21 cellular contexts compared by ENCODE assay signal in genomic region chr2:624096-624495, GRCh38. TPM values are rescaled to one million over a fixed set of nuclear protein-coding genes. Genes with fewer than 3 reads are reported as not detected.
DNase-seq lines count a peak whose midpoint lies in the region; ATAC-seq, FAIRE-seq and TF ChIP-seq lines count a peak whose summit lies in the region.
"Had no signal": no experiment of that assay in that cellular context is flagged by ENCODE, and none has a peak within 500 bp of the region (broad histone marks: within the 10 kb centered on the region; RNA-seq: fewer than 3 reads in every experiment).

No MANE protein-coding gene starts in this region.

- no peaks in the 10 kb centered on the region for H3K9me3 Mint-ChIP-seq in activated CD8-positive, alpha-beta T cell treated with anti-CD3 and anti-CD28 coated beads, Interleukin-2, amount 10 ng/mL, durations not matched to agents 7 days and 5 days (ENCODE audit: insufficient read depth)
- no peaks in the 10 kb centered on the region for H3K9me3 Mint-ChIP-seq in activated CD8-positive, alpha-beta T cell treated with anti-CD3 and anti-CD28 coated beads for 36 hours
- no peaks in the 10 kb centered on the region for H3K9me3 Mint-ChIP-seq in endodermal cell
- H3K9me3 Mint-ChIP-seq: CD4-positive, alpha-beta memory T cell; GM23338; IgD-negative memory B cell had no signal

- no peak overlapping the region for H3K9ac ChIP-seq in endodermal cell (ENCODE audit: extremely low read depth, low read length, poor library complexity, severe bottlenecking)
- H3K9ac ChIP-seq: BLaER1 had no signal

- H3K36me3 Mint-ChIP-seq in activated CD8-positive, alpha-beta T cell treated with anti-CD3 and anti-CD28 coated beads, Interleukin-2, amount 10 ng/mL, durations not matched to agents 7 days and 5 days (ENCODE audit: low read depth): no peaks in the 10 kb centered on the region
- H3K36me3 Mint-ChIP-seq in activated CD8-positive, alpha-beta T cell treated with anti-CD3 and anti-CD28 coated beads for 36 hours (ENCODE audit: low read depth): no peaks in the 10 kb centered on the region
- no peaks in the 10 kb centered on the region for H3K36me3 Mint-ChIP-seq in endodermal cell (ENCODE audit: low read depth)
- H3K36me3 Mint-ChIP-seq: CD14-positive monocyte; CD4-positive, alpha-beta memory T cell had no signal

- no peaks in the 10 kb centered on the region for H3K4me1 Mint-ChIP-seq in activated CD8-positive, alpha-beta T cell treated with anti-CD3 and anti-CD28 coated beads, Interleukin-2, amount 10 ng/mL, durations not matched to agents 7 days and 5 days (ENCODE audit: low read depth)
- no peaks in the 10 kb centered on the region for H3K4me1 Mint-ChIP-seq in activated CD8-positive, alpha-beta T cell treated with anti-CD3 and anti-CD28 coated beads for 36 hours (ENCODE audit: low read depth)
- H3K4me1 Mint-ChIP-seq in endodermal cell: no peaks in the 10 kb centered on the region
- H3K4me1 Mint-ChIP-seq: CD14-positive monocyte; CD4-positive, alpha-beta memory T cell had no signal

- no peak for ATAC-seq in activated CD8-positive, alpha-beta T cell treated with anti-CD3 and anti-CD28 coated beads, Interleukin-2, amount 10 ng/mL, durations not matched to agents 7 days and 5 days
- ATAC-seq in activated CD8-positive, alpha-beta T cell treated with anti-CD3 and anti-CD28 coated beads for 36 hours: no peak
- ATAC-seq in stimulated activated naive CD8-positive, alpha-beta T cell treated with anti-CD3 and anti-CD28 coated beads, Interleukin-15, Interleukin-2, amounts not matched to agents 100 U/mL and 50 U/mL, for 24 hours: no peak
- ATAC-seq: A549, GM23338, HCT116, HepG2 had no signal

- H3K4me1 ChIP-seq in endodermal cell (ENCODE audit: control insufficient read depth, insufficient read depth, low read length): no peaks in the 10 kb centered on the region
- H3K4me1 ChIP-seq in tibial nerve: no peaks in the 10 kb centered on the region
- H3K4me1 ChIP-seq: A549, BLaER1 had no signal

- no peak for TF ChIP-seq EP300 in tibial nerve (IDR thresholded peaks at IDR 0.05)

- H3K9me3 ChIP-seq in endodermal cell (ENCODE audit: control insufficient read depth, low read length) (no peaks in the 10 kb centered on the region), tibial nerve (peaks cover 0 to 11% (median 0%) of the 10 kb centered on the region in 4 donors)

- intact Hi-C loops in activated CD8-positive, alpha-beta T cell treated with anti-CD3 and anti-CD28 coated beads for 36 hours (cut with micrococcal nuclease): no loop called here

- no peak overlapping the region for H3K4me3 Mint-ChIP-seq in activated CD8-positive, alpha-beta T cell treated with anti-CD3 and anti-CD28 coated beads, Interleukin-2, amount 10 ng/mL, durations not matched to agents 7 days and 5 days
- no peak overlapping the region for H3K4me3 Mint-ChIP-seq in activated CD8-positive, alpha-beta T cell treated with anti-CD3 and anti-CD28 coated beads for 36 hours
- H3K4me3 Mint-ChIP-seq in endodermal cell: no peak overlapping the region
- H3K4me3 Mint-ChIP-seq: CD14-positive monocyte; CD4-positive, alpha-beta memory T cell; GM23338; HFFc6; IgD-negative memory B cell had no signal

- no peaks in the 10 kb centered on the region for H3K36me3 ChIP-seq in endodermal cell (ENCODE audit: control insufficient read depth, insufficient read depth, low read length)
- no peaks in the 10 kb centered on the region for H3K36me3 ChIP-seq in tibial nerve
- H3K36me3 ChIP-seq: BLaER1 had no signal

- H3K27ac ChIP-seq in endodermal cell (ENCODE audit: low read depth, low read length): no peak overlapping the region
- no peak overlapping the region for H3K27ac ChIP-seq in tibial nerve
- H3K27ac ChIP-seq: 22Rv1, A549, BLaER1 had no signal

- TF ChIP-seq CTCF in activated CD8-positive, alpha-beta T cell treated with anti-CD3 and anti-CD28 coated beads for 36 hours (IDR thresholded peaks at IDR 0.05): no peak
- no peak for TF ChIP-seq CTCF in endodermal cell (conservative IDR thresholded peaks at IDR 0.05)
- TF ChIP-seq CTCF in tibial nerve (IDR thresholded peaks at IDR 0.05): no peak

- CTCF ChIA-PET in activated CD8-positive, alpha-beta T cell treated with anti-CD3 and anti-CD28 coated beads, Interleukin-2, amount 10 ng/mL, durations not matched to agents 7 days and 5 days (lab: Charles Lee): no interaction called here
- CTCF ChIA-PET in activated CD8-positive, alpha-beta T cell treated with anti-CD3 and anti-CD28 coated beads for 36 hours (lab: Charles Lee): interaction anchor here (1.1 kb wide), 1 partner anchor 216 kb away, joined by 3 read pairs; no protein-coding TSS in a partner anchor

- WGBS in endodermal cell (ENCODE audit: insufficient coverage in 1 of 2, insufficient read length in 1 of 2), 2 experiments: 84 to 100% methylated on average over 1 to 10 of the region's 10 CpGs
- 84 to 85% methylated on average over 10 of the region's 10 CpGs for WGBS in tibial nerve, 2 donors

- TF ChIP-seq POLR2A in tibial nerve (IDR thresholded peaks at IDR 0.05): no peak
- TF ChIP-seq POLR2A in H54 (IDR thresholded peaks at IDR 0.05; ENCODE audit: low read depth, low read length): no peak

- H3K27me3 Mint-ChIP-seq in activated CD8-positive, alpha-beta T cell treated with anti-CD3 and anti-CD28 coated beads, Interleukin-2, amount 10 ng/mL, durations not matched to agents 7 days and 5 days (ENCODE audit: low read depth): no peaks in the 10 kb centered on the region
- peaks cover 5% of the 10 kb centered on the region for H3K27me3 Mint-ChIP-seq in activated CD8-positive, alpha-beta T cell treated with anti-CD3 and anti-CD28 coated beads for 36 hours
- no peaks in the 10 kb centered on the region for H3K27me3 Mint-ChIP-seq in endodermal cell (ENCODE audit: insufficient read depth)

- H3K27me3 ChIP-seq in endodermal cell (ENCODE audit: control insufficient read depth, insufficient read depth, low read length, poor library complexity, severe bottlenecking) (no peaks in the 10 kb centered on the region), tibial nerve (no peaks in the 10 kb centered on the region)
- H3K27me3 ChIP-seq: BLaER1 had no signal

- no peak for FAIRE-seq in H54 (lab: Jason Lieb, UNC)
- FAIRE-seq: A549, HepG2 had no signal

- peak; percentile 17 for DNase-seq in activated CD8-positive, alpha-beta T cell treated with anti-CD3 and anti-CD28 coated beads, Interleukin-2, amount 10 ng/mL, durations not matched to agents 7 days and 5 days
- no peak for DNase-seq in activated CD8-positive, alpha-beta T cell treated with anti-CD3 and anti-CD28 coated beads for 36 hours
- DNase-seq in endodermal cell (peak; percentile 20), mucosa of gallbladder (ENCODE audit: low spot score) (peak; percentile 7), tibial nerve (ENCODE audit: low spot score in 2 of 2) (no peak), H54 (ENCODE audit: insufficient read length, low spot score) (no peak)
- no peak for DNase-seq in stimulated activated naive CD8-positive, alpha-beta T cell treated with anti-CD3 and anti-CD28 coated beads, Interleukin-15, Interleukin-2, amounts not matched to agents 100 U/mL and 50 U/mL, for 24 hours
- DNase-seq: CD4-positive, alpha-beta memory T cell; DMS153; DMS79; GDM1; H7; HFFc6 had no signal

- H3K27ac Mint-ChIP-seq in activated CD8-positive, alpha-beta T cell treated with anti-CD3 and anti-CD28 coated beads, Interleukin-2, amount 10 ng/mL, durations not matched to agents 7 days and 5 days: no peak overlapping the region
- no peak overlapping the region for H3K27ac Mint-ChIP-seq in activated CD8-positive, alpha-beta T cell treated with anti-CD3 and anti-CD28 coated beads for 36 hours
- no peak overlapping the region for H3K27ac Mint-ChIP-seq in endodermal cell
- H3K27ac Mint-ChIP-seq: CD14-positive monocyte; CD4-positive, alpha-beta memory T cell; GM23338; HFFc6; IgD-negative memory B cell had no signal

- POLR2A ChIA-PET in activated CD8-positive, alpha-beta T cell treated with anti-CD3 and anti-CD28 coated beads, Interleukin-2, amount 10 ng/mL, durations not matched to agents 7 days and 5 days (lab: Charles Lee): no interaction called here
- POLR2A ChIA-PET in activated CD8-positive, alpha-beta T cell treated with anti-CD3 and anti-CD28 coated beads for 36 hours (lab: Charles Lee): no interaction called here

- H3K4me3 ChIP-seq in endodermal cell (ENCODE audit: low read length): no peak overlapping the region
- H3K4me3 ChIP-seq in tibial nerve: no peak overlapping the region
- H3K4me3 ChIP-seq: A549, BLaER1, GM23338 had no signal

RNA-seq across cellular contexts. Expression of gene TMEM18, which starts 53.1 kb away (rescaled TPM):
- 10 to 100 TPM; 31.1 to 32.0 TPM for total RNA-seq in activated CD8-positive, alpha-beta T cell treated with anti-CD3 and anti-CD28 coated beads, Interleukin-2, amount 10 ng/mL, durations not matched to agents 7 days and 5 days
- total RNA-seq in activated CD8-positive, alpha-beta T cell treated with anti-CD3 and anti-CD28 coated beads for 36 hours: 10 to 100 TPM; 34.0 to 34.6 TPM
- total RNA-seq in endodermal cell (10 to 100 TPM; 19.9 to 20.1 TPM), mucosa of gallbladder (18.6 TPM), tibial nerve (10 to 100 TPM; 20.1 to 44.1 (median 23.4) TPM)
- polyA plus RNA-seq in endodermal cell (2013, experiment 1 of 2): 28.9 TPM
- 25.7 TPM for polyA plus RNA-seq in endodermal cell (2013, experiment 2 of 2)

Comparison
In these comparisons a context has a peak if more than half of its experiments do, and no peak if none do; other contexts are left out.
1. DNase-seq: peak in activated CD8-positive, alpha-beta T cell treated with anti-CD3 and anti-CD28 coated beads, Interleukin-2, amount 10 ng/mL, durations not matched to agents 7 days and 5 days (single experiment), endodermal cell (single experiment) and mucosa of gallbladder (single experiment); none in activated CD8-positive, alpha-beta T cell treated with anti-CD3 and anti-CD28 coated beads for 36 hours (single experiment), stimulated activated naive CD8-positive, alpha-beta T cell treated with anti-CD3 and anti-CD28 coated beads, Interleukin-15, Interleukin-2, amounts not matched to agents 100 U/mL and 50 U/mL, for 24 hours (single experiment), tibial nerve (0 of 2) and H54 (single experiment).